Comparison of ENCODE assay signal across 1 cellular context in the genomic region with DNA sequence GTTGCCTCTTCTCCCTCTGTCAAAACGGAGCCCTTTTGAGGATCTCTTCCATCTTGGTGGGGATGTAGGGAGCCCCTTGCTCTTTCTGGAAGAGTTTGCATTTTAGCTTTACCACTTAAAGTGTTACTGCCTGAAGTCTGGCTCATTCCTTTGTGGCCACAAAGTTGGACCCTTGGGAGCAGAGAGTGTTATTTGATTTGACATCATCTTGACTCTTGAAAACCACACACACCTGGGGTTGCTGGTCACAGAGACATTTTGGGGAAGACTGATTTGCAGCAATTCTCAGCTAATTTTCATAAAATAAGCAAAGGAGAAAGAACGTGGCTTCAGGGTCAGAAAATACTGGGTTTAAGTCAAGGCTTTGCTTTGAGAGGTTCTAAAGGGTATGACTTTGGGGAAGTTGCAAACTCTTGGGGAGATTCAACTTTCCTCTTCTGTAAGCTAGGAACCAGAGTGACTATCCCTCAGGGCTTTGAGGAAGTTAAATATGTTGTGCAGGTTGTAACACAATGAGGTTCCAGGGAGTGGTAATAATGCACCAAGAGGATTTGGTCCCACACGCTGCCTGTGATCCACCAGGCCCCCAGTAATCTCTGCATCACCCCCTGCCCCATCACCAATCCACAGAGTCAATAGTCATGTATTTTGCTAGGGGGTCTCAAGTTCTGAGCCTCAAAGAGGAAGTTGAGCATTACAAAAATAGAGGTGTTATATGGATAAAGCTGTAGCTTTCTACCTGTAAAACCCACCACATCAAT.
TF ChIP-seq lines count a peak whose summit lies in the region.

No MANE protein-coding gene starts in this region.

TF ChIP-seq in GM12878, 131 proteins besides CTCF, POLR2A, EP300 and RAD21 (continued from another document):
- TF ChIP-seq RCOR1 (conservative IDR thresholded peaks at IDR 0.05; ENCODE audit: low read depth, low read length) (0 out of 2 replicates have a peak, but pooled peaks have one; percentile 43), NR2F1 (conservative IDR thresholded peaks at IDR 0.05) (peak; percentile 65), BCL11A (IDR thresholded peaks at IDR 0.05; ENCODE audit: low read depth, low read length) (peak; percentile 80; the same call in 1 of the 2 replicates), MYC (IDR thresholded peaks at IDR 0.05; ENCODE audit: insufficient read depth, insufficient read length, insufficient replicate concordance, low read length, severe bottlenecking) (no peak), SMARCA5 (IDR thresholded peaks at IDR 0.05) (peak; percentile 83), IKZF2 (IDR thresholded peaks at IDR 0.05) (peak; percentile 11 to 16; a peak in 3 of 4 replicates), SRF (IDR thresholded peaks at IDR 0.05; ENCODE audit: low read depth in 2 of 2, low read length in 2 of 2) (no peak), EGR1 (IDR thresholded peaks at IDR 0.05; ENCODE audit: borderline replicate concordance in 1 of 2, low read depth in 2 of 2, low read length in 2 of 2) (no peak), RFX5 (IDR thresholded peaks at IDR 0.05; ENCODE audit: low read depth, low read length) (no peak), STAT1 (conservative IDR thresholded peaks at IDR 0.05) (no peak), JUNB (IDR thresholded peaks at IDR 0.05) (peak; percentile 45; the same call in 1 of the 2 replicates), EED (IDR thresholded peaks at IDR 0.05; ENCODE audit: low read depth) (peak; percentile 29; the same call in 1 of the 2 replicates), CEBPB (IDR thresholded peaks at IDR 0.05; ENCODE audit: borderline replicate concordance in 1 of 2, low read depth in 2 of 2, low read length in 2 of 2) (no peak), PML (IDR thresholded peaks at IDR 0.05; ENCODE audit: low read length) (no peak), PAX5 (IDR thresholded peaks at IDR 0.05; ENCODE audit: borderline replicate concordance, low read depth, low read length) (peak; percentile 63; the same call in 1 of the 2 replicates), SUPT20H (IDR thresholded peaks at IDR 0.05; ENCODE audit: borderline replicate concordance, control insufficient read depth, low read depth, low read length) (no peak), SREBF1 (IDR thresholded peaks at IDR 0.05; ENCODE audit: low read length) (no peak), BRCA1 (IDR thresholded peaks at IDR 0.05; ENCODE audit: low read depth, low read length) (no peak), GATAD2B (conservative IDR thresholded peaks at IDR 0.05; ENCODE audit: low read depth) (peak; percentile 37; the same call in 1 of the 2 replicates), EZH2 (IDR thresholded peaks at IDR 0.05; ENCODE audit: borderline replicate concordance, control insufficient read depth, low read depth, low read length) (no peak), NBN (IDR thresholded peaks at IDR 0.05) (no peak), JUND (IDR thresholded peaks at IDR 0.05; ENCODE audit: low read depth, low read length) (no peak), NR2C1 (IDR thresholded peaks at IDR 0.05) (no peak), TAF1 (IDR thresholded peaks at IDR 0.05; ENCODE audit: borderline replicate concordance, low read depth, low read length) (no peak), SMC3 (IDR thresholded peaks at IDR 0.05; ENCODE audit: borderline replicate concordance, low read length) (no peak), SP1 (IDR thresholded peaks at IDR 0.05; ENCODE audit: low read depth, low read length) (no peak), FOXM1 (IDR thresholded peaks at IDR 0.05; ENCODE audit: low read depth, low read length) (peak; percentile 47; the same call in 1 of the 2 replicates), DPF2 (IDR thresholded peaks at IDR 0.05) (no peak; the same call in 1 of the 2 replicates), KLF5 (IDR thresholded peaks at IDR 0.05; ENCODE audit: partially characterized antibody) (no peak)
- TF ChIP-seq, protein P1, sequence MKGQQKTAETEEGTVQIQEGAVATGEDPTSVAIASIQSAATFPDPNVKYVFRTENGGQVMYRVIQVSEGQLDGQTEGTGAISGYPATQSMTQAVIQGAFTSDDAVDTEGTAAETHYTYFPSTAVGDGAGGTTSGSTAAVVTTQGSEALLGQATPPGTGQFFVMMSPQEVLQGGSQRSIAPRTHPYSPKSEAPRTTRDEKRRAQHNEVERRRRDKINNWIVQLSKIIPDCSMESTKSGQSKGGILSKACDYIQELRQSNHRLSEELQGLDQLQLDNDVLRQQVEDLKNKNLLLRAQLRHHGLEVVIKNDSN (IDR thresholded peaks at IDR 0.05; ENCODE audit: borderline replicate concordance, extremely low read length, insufficient read depth, low read depth, low read length) = no peak
- TF ChIP-seq, protein P2, sequence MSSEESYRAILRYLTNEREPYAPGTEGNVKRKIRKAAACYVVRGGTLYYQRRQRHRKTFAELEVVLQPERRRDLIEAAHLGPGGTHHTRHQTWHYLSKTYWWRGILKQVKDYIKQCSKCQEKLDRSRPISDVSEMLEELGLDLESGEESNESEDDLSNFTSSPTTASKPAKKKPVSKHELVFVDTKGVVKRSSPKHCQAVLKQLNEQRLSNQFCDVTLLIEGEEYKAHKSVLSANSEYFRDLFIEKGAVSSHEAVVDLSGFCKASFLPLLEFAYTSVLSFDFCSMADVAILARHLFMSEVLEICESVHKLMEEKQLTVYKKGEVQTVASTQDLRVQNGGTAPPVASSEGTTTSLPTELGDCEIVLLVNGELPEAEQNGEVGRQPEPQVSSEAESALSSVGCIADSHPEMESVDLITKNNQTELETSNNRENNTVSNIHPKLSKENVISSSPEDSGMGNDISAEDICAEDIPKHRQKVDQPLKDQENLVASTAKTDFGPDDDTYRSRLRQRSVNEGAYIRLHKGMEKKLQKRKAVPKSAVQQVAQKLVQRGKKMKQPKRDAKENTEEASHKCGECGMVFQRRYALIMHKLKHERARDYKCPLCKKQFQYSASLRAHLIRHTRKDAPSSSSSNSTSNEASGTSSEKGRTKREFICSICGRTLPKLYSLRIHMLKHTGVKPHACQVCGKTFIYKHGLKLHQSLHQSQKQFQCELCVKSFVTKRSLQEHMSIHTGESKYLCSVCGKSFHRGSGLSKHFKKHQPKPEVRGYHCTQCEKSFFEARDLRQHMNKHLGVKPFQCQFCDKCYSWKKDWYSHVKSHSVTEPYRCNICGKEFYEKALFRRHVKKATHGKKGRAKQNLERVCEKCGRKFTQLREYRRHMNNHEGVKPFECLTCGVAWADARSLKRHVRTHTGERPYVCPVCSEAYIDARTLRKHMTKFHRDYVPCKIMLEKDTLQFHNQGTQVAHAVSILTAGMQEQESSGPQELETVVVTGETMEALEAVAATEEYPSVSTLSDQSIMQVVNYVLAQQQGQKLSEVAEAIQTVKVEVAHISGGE (CRISPR knock-in tag; IDR thresholded peaks at IDR 0.05) = no peak
- TF ChIP-seq, protein P3, sequence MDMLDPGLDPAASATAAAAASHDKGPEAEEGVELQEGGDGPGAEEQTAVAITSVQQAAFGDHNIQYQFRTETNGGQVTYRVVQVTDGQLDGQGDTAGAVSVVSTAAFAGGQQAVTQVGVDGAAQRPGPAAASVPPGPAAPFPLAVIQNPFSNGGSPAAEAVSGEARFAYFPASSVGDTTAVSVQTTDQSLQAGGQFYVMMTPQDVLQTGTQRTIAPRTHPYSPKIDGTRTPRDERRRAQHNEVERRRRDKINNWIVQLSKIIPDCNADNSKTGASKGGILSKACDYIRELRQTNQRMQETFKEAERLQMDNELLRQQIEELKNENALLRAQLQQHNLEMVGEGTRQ (IDR thresholded peaks at IDR 0.05; ENCODE audit: borderline replicate concordance, low read depth, low read length) = no peak
- TF ChIP-seq, protein P4, sequence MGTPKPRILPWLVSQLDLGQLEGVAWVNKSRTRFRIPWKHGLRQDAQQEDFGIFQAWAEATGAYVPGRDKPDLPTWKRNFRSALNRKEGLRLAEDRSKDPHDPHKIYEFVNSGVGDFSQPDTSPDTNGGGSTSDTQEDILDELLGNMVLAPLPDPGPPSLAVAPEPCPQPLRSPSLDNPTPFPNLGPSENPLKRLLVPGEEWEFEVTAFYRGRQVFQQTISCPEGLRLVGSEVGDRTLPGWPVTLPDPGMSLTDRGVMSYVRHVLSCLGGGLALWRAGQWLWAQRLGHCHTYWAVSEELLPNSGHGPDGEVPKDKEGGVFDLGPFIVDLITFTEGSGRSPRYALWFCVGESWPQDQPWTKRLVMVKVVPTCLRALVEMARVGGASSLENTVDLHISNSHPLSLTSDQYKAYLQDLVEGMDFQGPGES (IDR thresholded peaks at IDR 0.05) = no peak
- TF ChIP-seq, protein P5, sequence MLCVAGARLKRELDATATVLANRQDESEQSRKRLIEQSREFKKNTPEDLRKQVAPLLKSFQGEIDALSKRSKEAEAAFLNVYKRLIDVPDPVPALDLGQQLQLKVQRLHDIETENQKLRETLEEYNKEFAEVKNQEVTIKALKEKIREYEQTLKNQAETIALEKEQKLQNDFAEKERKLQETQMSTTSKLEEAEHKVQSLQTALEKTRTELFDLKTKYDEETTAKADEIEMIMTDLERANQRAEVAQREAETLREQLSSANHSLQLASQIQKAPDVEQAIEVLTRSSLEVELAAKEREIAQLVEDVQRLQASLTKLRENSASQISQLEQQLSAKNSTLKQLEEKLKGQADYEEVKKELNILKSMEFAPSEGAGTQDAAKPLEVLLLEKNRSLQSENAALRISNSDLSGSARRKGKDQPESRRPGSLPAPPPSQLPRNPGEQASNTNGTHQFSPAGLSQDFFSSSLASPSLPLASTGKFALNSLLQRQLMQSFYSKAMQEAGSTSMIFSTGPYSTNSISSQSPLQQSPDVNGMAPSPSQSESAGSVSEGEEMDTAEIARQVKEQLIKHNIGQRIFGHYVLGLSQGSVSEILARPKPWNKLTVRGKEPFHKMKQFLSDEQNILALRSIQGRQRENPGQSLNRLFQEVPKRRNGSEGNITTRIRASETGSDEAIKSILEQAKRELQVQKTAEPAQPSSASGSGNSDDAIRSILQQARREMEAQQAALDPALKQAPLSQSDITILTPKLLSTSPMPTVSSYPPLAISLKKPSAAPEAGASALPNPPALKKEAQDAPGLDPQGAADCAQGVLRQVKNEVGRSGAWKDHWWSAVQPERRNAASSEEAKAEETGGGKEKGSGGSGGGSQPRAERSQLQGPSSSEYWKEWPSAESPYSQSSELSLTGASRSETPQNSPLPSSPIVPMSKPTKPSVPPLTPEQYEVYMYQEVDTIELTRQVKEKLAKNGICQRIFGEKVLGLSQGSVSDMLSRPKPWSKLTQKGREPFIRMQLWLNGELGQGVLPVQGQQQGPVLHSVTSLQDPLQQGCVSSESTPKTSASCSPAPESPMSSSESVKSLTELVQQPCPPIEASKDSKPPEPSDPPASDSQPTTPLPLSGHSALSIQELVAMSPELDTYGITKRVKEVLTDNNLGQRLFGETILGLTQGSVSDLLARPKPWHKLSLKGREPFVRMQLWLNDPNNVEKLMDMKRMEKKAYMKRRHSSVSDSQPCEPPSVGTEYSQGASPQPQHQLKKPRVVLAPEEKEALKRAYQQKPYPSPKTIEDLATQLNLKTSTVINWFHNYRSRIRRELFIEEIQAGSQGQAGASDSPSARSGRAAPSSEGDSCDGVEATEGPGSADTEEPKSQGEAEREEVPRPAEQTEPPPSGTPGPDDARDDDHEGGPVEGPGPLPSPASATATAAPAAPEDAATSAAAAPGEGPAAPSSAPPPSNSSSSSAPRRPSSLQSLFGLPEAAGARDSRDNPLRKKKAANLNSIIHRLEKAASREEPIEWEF (IDR thresholded peaks at IDR 0.05; ENCODE audit: insufficient replicate concordance, low read depth, low read length) = peak; percentile 2
- TF ChIP-seq, protein P6, sequence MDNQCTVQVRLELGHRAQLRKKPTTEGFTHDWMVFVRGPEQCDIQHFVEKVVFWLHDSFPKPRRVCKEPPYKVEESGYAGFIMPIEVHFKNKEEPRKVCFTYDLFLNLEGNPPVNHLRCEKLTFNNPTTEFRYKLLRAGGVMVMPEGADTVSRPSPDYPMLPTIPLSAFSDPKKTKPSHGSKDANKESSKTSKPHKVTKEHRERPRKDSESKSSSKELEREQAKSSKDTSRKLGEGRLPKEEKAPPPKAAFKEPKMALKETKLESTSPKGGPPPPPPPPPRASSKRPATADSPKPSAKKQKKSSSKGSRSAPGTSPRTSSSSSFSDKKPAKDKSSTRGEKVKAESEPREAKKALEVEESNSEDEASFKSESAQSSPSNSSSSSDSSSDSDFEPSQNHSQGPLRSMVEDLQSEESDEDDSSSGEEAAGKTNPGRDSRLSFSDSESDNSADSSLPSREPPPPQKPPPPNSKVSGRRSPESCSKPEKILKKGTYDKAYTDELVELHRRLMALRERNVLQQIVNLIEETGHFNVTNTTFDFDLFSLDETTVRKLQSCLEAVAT (IDR thresholded peaks at IDR 0.05) = 0 out of 2 replicates have a peak, but pooled peaks have one; percentile 35
